ENCODE assay signal across 1 cellular context in the genomic region with DNA sequence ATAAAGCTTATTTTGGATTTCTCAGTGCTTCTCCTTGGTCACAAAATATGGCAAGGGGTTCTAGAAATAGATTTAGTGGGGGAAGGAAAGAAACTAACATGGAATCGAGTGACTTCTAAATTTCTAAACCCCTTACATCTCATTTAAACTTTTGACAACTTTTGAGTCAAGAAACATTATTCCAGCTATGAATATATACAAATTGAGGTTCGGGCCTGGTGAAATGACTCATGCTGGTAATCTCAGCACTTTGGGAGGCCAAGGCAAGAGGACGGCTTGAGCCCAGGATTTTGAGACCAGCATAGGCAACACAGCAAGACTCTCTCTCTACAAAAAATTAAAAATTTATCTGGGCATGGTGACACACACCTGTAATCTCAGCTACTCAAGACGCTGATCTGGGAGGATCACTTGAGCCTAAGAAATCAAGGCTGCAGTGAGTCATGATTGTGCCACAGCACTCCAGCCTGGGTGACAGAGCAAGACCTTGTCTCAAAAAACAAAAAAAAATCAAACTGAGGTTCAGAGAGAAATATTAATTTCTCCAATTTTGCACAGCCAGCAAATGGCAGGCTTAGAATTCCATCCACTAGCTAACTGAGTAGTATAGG.
A peak's percentile ranks its signal among the peaks of the same experiment; 100 is the strongest.
TF ChIP-seq lines count a peak whose summit lies in the region.

No MANE protein-coding gene starts in this region.

TF ChIP-seq in K562, 482 proteins besides CTCF, POLR2A, EP300 and RAD21 (continues in another document):
- TF ChIP-seq BRCA1 (IDR thresholded peaks at IDR 0.05) = no peak
- TF ChIP-seq BRCA1 (CRISPR knock-in tag; IDR thresholded peaks at IDR 0.05) = no peak
- no peak for TF ChIP-seq BRF1 (IDR thresholded peaks at IDR 0.05; ENCODE audit: borderline replicate concordance, extremely low read depth, insufficient read length)
- no peak for TF ChIP-seq NFIX (CRISPR knock-in tag; IDR thresholded peaks at IDR 0.05; ENCODE audit: low read depth)
- TF ChIP-seq ZFPM2 (CRISPR knock-in tag; IDR thresholded peaks at IDR 0.05) = no peak
- TF ChIP-seq TEAD1 (CRISPR knock-in tag; IDR thresholded peaks at IDR 0.05) = no peak
- TF ChIP-seq, protein P1, sequence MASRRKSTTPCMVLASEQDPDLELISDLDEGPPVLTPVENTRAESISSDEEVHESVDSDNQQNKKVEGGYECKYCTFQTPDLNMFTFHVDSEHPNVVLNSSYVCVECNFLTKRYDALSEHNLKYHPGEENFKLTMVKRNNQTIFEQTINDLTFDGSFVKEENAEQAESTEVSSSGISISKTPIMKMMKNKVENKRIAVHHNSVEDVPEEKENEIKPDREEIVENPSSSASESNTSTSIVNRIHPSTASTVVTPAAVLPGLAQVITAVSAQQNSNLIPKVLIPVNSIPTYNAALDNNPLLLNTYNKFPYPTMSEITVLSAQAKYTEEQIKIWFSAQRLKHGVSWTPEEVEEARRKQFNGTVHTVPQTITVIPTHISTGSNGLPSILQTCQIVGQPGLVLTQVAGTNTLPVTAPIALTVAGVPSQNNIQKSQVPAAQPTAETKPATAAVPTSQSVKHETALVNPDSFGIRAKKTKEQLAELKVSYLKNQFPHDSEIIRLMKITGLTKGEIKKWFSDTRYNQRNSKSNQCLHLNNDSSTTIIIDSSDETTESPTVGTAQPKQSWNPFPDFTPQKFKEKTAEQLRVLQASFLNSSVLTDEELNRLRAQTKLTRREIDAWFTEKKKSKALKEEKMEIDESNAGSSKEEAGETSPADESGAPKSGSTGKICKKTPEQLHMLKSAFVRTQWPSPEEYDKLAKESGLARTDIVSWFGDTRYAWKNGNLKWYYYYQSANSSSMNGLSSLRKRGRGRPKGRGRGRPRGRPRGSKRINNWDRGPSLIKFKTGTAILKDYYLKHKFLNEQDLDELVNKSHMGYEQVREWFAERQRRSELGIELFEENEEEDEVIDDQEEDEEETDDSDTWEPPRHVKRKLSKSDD (conservative IDR thresholded peaks at IDR 0.05; ENCODE audit: low read length) = no peak
- TF ChIP-seq ZNF431 (CRISPR knock-in tag; IDR thresholded peaks at IDR 0.05) = no peak
- no peak for TF ChIP-seq NCOR1 (IDR thresholded peaks at IDR 0.05)
- no peak for TF ChIP-seq ELF4 (CRISPR knock-in tag; IDR thresholded peaks at IDR 0.05)
- no peak for TF ChIP-seq NEUROD1 (IDR thresholded peaks at IDR 0.05; ENCODE audit: borderline replicate concordance, low read depth, low read length, partially characterized antibody)
- no peak for TF ChIP-seq NR2F6 (CRISPR knock-in tag; IDR thresholded peaks at IDR 0.05)
- no peak for TF ChIP-seq PHF20 (IDR thresholded peaks at IDR 0.05; ENCODE audit: partially characterized antibody)
- no peak for TF ChIP-seq OTX1 (CRISPR knock-in tag; IDR thresholded peaks at IDR 0.05)
- no peak for TF ChIP-seq WHSC1 (IDR thresholded peaks at IDR 0.05; ENCODE audit: low read length)
- TF ChIP-seq ZNF316 (IDR thresholded peaks at IDR 0.05) = 0 out of 2 replicates have a peak, but pooled peaks have one; percentile 5
- TF ChIP-seq, protein P2, sequence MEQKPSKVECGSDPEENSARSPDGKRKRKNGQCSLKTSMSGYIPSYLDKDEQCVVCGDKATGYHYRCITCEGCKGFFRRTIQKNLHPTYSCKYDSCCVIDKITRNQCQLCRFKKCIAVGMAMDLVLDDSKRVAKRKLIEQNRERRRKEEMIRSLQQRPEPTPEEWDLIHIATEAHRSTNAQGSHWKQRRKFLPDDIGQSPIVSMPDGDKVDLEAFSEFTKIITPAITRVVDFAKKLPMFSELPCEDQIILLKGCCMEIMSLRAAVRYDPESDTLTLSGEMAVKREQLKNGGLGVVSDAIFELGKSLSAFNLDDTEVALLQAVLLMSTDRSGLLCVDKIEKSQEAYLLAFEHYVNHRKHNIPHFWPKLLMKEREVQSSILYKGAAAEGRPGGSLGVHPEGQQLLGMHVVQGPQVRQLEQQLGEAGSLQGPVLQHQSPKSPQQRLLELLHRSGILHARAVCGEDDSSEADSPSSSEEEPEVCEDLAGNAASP (IDR thresholded peaks at IDR 0.05) = no peak
- no peak for TF ChIP-seq NR2C2 (CRISPR knock-in tag; IDR thresholded peaks at IDR 0.05)
- no peak for TF ChIP-seq NR2C2 (tag; IDR thresholded peaks at IDR 0.05)
- no peak for TF ChIP-seq KLF16 (IDR thresholded peaks at IDR 0.05)
- no peak for TF ChIP-seq PCBP2 (IDR thresholded peaks at IDR 0.05; ENCODE audit: low read depth, low read length, poor library complexity, severe bottlenecking)
- peak; percentile 46; the same call in 1 of the 2 replicates for TF ChIP-seq JUND (IDR thresholded peaks at IDR 0.05; ENCODE audit: borderline replicate concordance, low read depth, low read length)
- no peak for TF ChIP-seq JUND (tag; IDR thresholded peaks at IDR 0.05; ENCODE audit: borderline replicate concordance, low read depth, low read length)
- 0 out of 2 replicates have a peak, but pooled peaks have one; percentile 22 for TF ChIP-seq SMARCE1 (IDR thresholded peaks at IDR 0.05)
- 0 out of 2 replicates have a peak, but pooled peaks have one; percentile 47 for TF ChIP-seq ETV5 (CRISPR knock-in tag; IDR thresholded peaks at IDR 0.05; ENCODE audit: low read depth)
- TF ChIP-seq, protein P3, sequence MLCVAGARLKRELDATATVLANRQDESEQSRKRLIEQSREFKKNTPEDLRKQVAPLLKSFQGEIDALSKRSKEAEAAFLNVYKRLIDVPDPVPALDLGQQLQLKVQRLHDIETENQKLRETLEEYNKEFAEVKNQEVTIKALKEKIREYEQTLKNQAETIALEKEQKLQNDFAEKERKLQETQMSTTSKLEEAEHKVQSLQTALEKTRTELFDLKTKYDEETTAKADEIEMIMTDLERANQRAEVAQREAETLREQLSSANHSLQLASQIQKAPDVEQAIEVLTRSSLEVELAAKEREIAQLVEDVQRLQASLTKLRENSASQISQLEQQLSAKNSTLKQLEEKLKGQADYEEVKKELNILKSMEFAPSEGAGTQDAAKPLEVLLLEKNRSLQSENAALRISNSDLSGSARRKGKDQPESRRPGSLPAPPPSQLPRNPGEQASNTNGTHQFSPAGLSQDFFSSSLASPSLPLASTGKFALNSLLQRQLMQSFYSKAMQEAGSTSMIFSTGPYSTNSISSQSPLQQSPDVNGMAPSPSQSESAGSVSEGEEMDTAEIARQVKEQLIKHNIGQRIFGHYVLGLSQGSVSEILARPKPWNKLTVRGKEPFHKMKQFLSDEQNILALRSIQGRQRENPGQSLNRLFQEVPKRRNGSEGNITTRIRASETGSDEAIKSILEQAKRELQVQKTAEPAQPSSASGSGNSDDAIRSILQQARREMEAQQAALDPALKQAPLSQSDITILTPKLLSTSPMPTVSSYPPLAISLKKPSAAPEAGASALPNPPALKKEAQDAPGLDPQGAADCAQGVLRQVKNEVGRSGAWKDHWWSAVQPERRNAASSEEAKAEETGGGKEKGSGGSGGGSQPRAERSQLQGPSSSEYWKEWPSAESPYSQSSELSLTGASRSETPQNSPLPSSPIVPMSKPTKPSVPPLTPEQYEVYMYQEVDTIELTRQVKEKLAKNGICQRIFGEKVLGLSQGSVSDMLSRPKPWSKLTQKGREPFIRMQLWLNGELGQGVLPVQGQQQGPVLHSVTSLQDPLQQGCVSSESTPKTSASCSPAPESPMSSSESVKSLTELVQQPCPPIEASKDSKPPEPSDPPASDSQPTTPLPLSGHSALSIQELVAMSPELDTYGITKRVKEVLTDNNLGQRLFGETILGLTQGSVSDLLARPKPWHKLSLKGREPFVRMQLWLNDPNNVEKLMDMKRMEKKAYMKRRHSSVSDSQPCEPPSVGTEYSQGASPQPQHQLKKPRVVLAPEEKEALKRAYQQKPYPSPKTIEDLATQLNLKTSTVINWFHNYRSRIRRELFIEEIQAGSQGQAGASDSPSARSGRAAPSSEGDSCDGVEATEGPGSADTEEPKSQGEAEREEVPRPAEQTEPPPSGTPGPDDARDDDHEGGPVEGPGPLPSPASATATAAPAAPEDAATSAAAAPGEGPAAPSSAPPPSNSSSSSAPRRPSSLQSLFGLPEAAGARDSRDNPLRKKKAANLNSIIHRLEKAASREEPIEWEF (CRISPR knock-in tag; IDR thresholded peaks at IDR 0.05) = no peak
- TF ChIP-seq SOX6 (IDR thresholded peaks at IDR 0.05) = no peak
- TF ChIP-seq, protein P4, sequence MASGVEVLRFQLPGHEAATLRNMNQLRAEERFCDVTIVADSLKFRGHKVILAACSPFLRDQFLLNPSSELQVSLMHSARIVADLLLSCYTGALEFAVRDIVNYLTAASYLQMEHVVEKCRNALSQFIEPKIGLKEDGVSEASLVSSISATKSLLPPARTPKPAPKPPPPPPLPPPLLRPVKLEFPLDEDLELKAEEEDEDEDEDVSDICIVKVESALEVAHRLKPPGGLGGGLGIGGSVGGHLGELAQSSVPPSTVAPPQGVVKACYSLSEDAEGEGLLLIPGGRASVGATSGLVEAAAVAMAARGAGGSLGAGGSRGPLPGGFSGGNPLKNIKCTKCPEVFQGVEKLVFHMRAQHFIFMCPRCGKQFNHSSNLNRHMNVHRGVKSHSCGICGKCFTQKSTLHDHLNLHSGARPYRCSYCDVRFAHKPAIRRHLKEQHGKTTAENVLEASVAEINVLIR (CRISPR knock-in tag; IDR thresholded peaks at IDR 0.05) = no peak
- TF ChIP-seq, protein P5, sequence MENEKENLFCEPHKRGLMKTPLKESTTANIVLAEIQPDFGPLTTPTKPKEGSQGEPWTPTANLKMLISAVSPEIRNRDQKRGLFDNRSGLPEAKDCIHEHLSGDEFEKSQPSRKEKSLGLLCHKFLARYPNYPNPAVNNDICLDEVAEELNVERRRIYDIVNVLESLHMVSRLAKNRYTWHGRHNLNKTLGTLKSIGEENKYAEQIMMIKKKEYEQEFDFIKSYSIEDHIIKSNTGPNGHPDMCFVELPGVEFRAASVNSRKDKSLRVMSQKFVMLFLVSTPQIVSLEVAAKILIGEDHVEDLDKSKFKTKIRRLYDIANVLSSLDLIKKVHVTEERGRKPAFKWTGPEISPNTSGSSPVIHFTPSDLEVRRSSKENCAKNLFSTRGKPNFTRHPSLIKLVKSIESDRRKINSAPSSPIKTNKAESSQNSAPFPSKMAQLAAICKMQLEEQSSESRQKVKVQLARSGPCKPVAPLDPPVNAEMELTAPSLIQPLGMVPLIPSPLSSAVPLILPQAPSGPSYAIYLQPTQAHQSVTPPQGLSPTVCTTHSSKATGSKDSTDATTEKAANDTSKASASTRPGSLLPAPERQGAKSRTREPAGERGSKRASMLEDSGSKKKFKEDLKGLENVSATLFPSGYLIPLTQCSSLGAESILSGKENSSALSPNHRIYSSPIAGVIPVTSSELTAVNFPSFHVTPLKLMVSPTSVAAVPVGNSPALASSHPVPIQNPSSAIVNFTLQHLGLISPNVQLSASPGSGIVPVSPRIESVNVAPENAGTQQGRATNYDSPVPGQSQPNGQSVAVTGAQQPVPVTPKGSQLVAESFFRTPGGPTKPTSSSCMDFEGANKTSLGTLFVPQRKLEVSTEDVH (IDR thresholded peaks at IDR 0.05; ENCODE audit: low read depth, partially characterized antibody) = no peak
- 0 out of 2 replicates have a peak, but pooled peaks have one; percentile 27 for TF ChIP-seq ZNF589 (CRISPR knock-in tag; IDR thresholded peaks at IDR 0.05; ENCODE audit: low read depth)
- peak; percentile 85; the same call in 1 of the 2 replicates for TF ChIP-seq HDAC2 (IDR thresholded peaks at IDR 0.05)
- TF ChIP-seq, protein P6, sequence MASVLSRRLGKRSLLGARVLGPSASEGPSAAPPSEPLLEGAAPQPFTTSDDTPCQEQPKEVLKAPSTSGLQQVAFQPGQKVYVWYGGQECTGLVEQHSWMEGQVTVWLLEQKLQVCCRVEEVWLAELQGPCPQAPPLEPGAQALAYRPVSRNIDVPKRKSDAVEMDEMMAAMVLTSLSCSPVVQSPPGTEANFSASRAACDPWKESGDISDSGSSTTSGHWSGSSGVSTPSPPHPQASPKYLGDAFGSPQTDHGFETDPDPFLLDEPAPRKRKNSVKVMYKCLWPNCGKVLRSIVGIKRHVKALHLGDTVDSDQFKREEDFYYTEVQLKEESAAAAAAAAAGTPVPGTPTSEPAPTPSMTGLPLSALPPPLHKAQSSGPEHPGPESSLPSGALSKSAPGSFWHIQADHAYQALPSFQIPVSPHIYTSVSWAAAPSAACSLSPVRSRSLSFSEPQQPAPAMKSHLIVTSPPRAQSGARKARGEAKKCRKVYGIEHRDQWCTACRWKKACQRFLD (CRISPR knock-in tag; IDR thresholded peaks at IDR 0.05) = 0 out of 2 replicates have a peak, but pooled peaks have one; percentile 62
- TF ChIP-seq, protein P7, sequence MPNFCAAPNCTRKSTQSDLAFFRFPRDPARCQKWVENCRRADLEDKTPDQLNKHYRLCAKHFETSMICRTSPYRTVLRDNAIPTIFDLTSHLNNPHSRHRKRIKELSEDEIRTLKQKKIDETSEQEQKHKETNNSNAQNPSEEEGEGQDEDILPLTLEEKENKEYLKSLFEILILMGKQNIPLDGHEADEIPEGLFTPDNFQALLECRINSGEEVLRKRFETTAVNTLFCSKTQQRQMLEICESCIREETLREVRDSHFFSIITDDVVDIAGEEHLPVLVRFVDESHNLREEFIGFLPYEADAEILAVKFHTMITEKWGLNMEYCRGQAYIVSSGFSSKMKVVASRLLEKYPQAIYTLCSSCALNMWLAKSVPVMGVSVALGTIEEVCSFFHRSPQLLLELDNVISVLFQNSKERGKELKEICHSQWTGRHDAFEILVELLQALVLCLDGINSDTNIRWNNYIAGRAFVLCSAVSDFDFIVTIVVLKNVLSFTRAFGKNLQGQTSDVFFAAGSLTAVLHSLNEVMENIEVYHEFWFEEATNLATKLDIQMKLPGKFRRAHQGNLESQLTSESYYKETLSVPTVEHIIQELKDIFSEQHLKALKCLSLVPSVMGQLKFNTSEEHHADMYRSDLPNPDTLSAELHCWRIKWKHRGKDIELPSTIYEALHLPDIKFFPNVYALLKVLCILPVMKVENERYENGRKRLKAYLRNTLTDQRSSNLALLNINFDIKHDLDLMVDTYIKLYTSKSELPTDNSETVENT (CRISPR knock-in tag; IDR thresholded peaks at IDR 0.05) = no peak
- no peak for TF ChIP-seq PHTF2 (CRISPR knock-in tag; IDR thresholded peaks at IDR 0.05)
- no peak for TF ChIP-seq HNRNPLL (IDR thresholded peaks at IDR 0.05; ENCODE audit: low read depth, low read length, poor library complexity, severe bottlenecking)
- no peak for TF ChIP-seq PTBP1 (IDR thresholded peaks at IDR 0.05; ENCODE audit: low read depth, low read length)
- no peak for TF ChIP-seq NCOA2 (IDR thresholded peaks at IDR 0.05; ENCODE audit: partially characterized antibody in 2 of 2)
- TF ChIP-seq, protein P8, sequence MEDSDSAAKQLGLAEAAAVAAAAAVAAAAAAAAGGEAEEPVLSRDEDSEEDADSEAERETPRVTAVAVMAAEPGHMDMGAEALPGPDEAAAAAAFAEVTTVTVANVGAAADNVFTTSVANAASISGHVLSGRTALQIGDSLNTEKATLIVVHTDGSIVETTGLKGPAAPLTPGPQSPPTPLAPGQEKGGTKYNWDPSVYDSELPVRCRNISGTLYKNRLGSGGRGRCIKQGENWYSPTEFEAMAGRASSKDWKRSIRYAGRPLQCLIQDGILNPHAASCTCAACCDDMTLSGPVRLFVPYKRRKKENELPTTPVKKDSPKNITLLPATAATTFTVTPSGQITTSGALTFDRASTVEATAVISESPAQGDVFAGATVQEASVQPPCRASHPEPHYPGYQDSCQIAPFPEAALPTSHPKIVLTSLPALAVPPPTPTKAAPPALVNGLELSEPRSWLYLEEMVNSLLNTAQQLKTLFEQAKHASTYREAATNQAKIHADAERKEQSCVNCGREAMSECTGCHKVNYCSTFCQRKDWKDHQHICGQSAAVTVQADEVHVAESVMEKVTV (CRISPR knock-in tag; IDR thresholded peaks at IDR 0.05) = no peak
- TF ChIP-seq, protein P9, sequence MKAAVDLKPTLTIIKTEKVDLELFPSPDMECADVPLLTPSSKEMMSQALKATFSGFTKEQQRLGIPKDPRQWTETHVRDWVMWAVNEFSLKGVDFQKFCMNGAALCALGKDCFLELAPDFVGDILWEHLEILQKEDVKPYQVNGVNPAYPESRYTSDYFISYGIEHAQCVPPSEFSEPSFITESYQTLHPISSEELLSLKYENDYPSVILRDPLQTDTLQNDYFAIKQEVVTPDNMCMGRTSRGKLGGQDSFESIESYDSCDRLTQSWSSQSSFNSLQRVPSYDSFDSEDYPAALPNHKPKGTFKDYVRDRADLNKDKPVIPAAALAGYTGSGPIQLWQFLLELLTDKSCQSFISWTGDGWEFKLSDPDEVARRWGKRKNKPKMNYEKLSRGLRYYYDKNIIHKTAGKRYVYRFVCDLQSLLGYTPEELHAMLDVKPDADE (conservative IDR thresholded peaks at IDR 0.05; ENCODE audit: control insufficient read depth, low read depth, low read length) = no peak
